10 cellular contexts compared by ENCODE assay signal in the genomic region with DNA sequence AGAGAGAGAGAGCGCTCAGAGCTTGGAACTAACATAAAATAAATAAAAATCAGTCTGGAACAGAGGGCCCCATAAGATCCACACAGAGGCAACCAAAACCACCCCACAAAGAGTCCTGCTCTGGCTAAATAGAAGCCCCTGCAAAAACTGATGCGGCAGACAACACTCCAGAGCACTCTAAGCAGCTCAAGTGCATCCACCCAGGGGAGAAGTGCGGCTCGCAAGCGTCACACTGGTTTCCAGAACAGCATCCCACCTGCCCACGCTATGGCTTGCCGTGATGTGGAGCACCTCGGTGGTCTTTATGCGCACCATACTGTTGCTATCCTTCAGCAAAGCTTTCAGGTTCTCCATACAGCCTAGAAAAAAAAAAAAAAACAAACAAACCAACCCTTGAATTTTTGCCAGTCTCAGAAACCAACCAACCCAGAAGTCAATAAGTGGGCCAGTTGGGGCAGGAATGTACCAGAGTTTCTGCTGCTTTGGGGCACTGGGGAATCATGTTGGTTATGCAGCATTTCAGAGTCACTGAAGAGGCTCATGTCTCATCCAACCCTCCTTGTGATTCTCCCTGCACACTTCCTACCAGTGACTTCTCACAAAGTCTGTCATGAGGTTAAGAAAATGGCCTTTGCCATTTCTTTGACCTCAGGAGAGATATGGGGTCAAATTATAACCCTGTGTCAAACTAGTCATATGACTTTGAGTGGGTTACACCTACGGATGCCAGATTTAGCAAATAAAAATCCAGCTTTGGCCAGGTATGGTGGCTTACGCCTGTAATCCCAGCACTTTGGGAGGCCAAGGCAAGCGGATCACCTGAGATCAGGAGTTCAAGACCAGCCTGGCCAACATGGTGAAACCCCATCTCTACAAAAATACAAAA. TPM values are rescaled to one million over a fixed set of nuclear protein-coding genes. Genes with fewer than 3 reads are reported as not detected.
A peak's percentile ranks its signal among the peaks of the same experiment; 100 is the strongest.
DNase-seq lines count a peak whose midpoint lies in the region; ATAC-seq, FAIRE-seq and TF ChIP-seq lines count a peak whose summit lies in the region.
"Had no signal": no experiment of that assay in that cellular context is flagged by ENCODE, and none has a peak within 500 bp of the region (broad histone marks: within the 10 kb centered on the region; RNA-seq: fewer than 3 reads in every experiment).

No MANE protein-coding gene starts in this region.

- H3K27ac ChIP-seq in Peyer's patch (peak overlapping the region in 3 of 4 donors; percentile 28 to 76 (median 33)), thyroid gland (peak overlapping the region; percentile 92 to 100 (median 99))

- H3K36me3 Mint-ChIP-seq in activated naive CD4-positive, alpha-beta T cell treated with anti-CD3 and anti-CD28 coated beads, Interleukin-2, amount 10 ng/mL, durations not matched to agents 7 days and 5 days, result no peaks in the 10 kb centered on the region

- CTCF ChIA-PET in activated naive CD4-positive, alpha-beta T cell treated with anti-CD3 and anti-CD28 coated beads, Interleukin-2, amount 10 ng/mL, durations not matched to agents 7 days and 5 days (lab: Charles Lee), result interaction anchor here (0.6 to 1.6 kb wide), 7 partner anchors 11 to 185 kb away, joined by 3 to 7 read pairs (median 3); no protein-coding TSS in a partner anchor

- H3K4me3 ChIP-seq in Peyer's patch (no peak overlapping the region), thyroid gland (replicated peaks in 1 of 3) (no peak overlapping the region)

- H3K27me3 Mint-ChIP-seq in activated naive CD4-positive, alpha-beta T cell treated with anti-CD3 and anti-CD28 coated beads, Interleukin-2, amount 10 ng/mL, durations not matched to agents 7 days and 5 days, result peaks cover 2% of the 10 kb centered on the region

- H3K27ac Mint-ChIP-seq in activated naive CD4-positive, alpha-beta T cell treated with anti-CD3 and anti-CD28 coated beads, Interleukin-2, amount 10 ng/mL, durations not matched to agents 7 days and 5 days, result peak overlapping the region; percentile 95

- TF ChIP-seq CTCF in Peyer's patch (IDR thresholded peaks at IDR 0.05), result no peak
- no peak for TF ChIP-seq CTCF in thyroid gland (IDR thresholded peaks at IDR 0.05)
- TF ChIP-seq CTCF in GM20000 (IDR thresholded peaks at IDR 0.05; ENCODE audit: extremely low read depth, missing control alignments), result no peak

- intact Hi-C loops in thyroid gland (cut with DNase I), result no loop called here

- no peak overlapping the region for H3K4me3 Mint-ChIP-seq in activated naive CD4-positive, alpha-beta T cell treated with anti-CD3 and anti-CD28 coated beads, Interleukin-2, amount 10 ng/mL, durations not matched to agents 7 days and 5 days

- FAIRE-seq in GM12891 (lab: Jason Lieb, UNC), result no peak

- no peak for TF ChIP-seq POLR2A in Peyer's patch (IDR thresholded peaks at IDR 0.05)
- TF ChIP-seq POLR2A in thyroid gland (IDR thresholded peaks at IDR 0.05), result no peak
- no peak for TF ChIP-seq POLR2A in GM12891 (IDR thresholded peaks at IDR 0.05; ENCODE audit: low read depth, low read length)

- peaks cover 62% of the 10 kb centered on the region for H3K4me1 Mint-ChIP-seq in activated naive CD4-positive, alpha-beta T cell treated with anti-CD3 and anti-CD28 coated beads, Interleukin-2, amount 10 ng/mL, durations not matched to agents 7 days and 5 days

- H3K4me1 ChIP-seq in Peyer's patch (peaks cover 3 to 32% (median 27%) of the 10 kb centered on the region in 4 donors), thyroid gland (peaks cover 41 to 60% of the 10 kb centered on the region in 2 donors)

- no peak for DNase-seq in activated naive CD4-positive, alpha-beta T cell treated with anti-CD3 and anti-CD28 coated beads, Interleukin-2, amount 10 ng/mL, durations not matched to agents 7 days and 5 days
- no peak for DNase-seq in activated naive CD4-positive, alpha-beta T cell treated with Interleukin-2 at 50 U/mL for 16 hours
- DNase-seq in Peyer's patch (no peak), thyroid gland (peak; percentile 84 to 85), GM12891 (ENCODE audit: insufficient read length, low spot score) (no peak), GM20000 (ENCODE audit: low spot score) (no peak)
- DNase-seq: kidney glomerular epithelial cell, NCI-H146 had no signal

- no peaks in the 10 kb centered on the region for H3K27me3 ChIP-seq in Peyer's patch
- no peaks in the 10 kb centered on the region for H3K27me3 ChIP-seq in thyroid gland

- ATAC-seq in esophagus mucosa (peak; percentile 39), GM21723 (IDR thresholded peaks at IDR 0.05; ENCODE audit: unreplicated experiment) (no peak)

- H3K9me3 Mint-ChIP-seq in activated naive CD4-positive, alpha-beta T cell treated with anti-CD3 and anti-CD28 coated beads, Interleukin-2, amount 10 ng/mL, durations not matched to agents 7 days and 5 days, result no peaks in the 10 kb centered on the region

- H3K36me3 ChIP-seq in Peyer's patch (no peaks in the 10 kb centered on the region), thyroid gland (no peaks in the 10 kb centered on the region)

- no peaks in the 10 kb centered on the region for H3K9me3 ChIP-seq in Peyer's patch
- H3K9me3 ChIP-seq in thyroid gland, result no peaks in the 10 kb centered on the region

- 36 to 55% methylated on average over 12 of the region's 12 CpGs for WGBS in thyroid gland, 2 donors

TF ChIP-seq in GM12891, 5 proteins besides CTCF, POLR2A, EP300 and RAD21:
- no peak for TF ChIP-seq TAF1 (IDR thresholded peaks at IDR 0.05; ENCODE audit: low read depth, low read length)
- TF ChIP-seq POU2F2 (IDR thresholded peaks at IDR 0.05; ENCODE audit: low read depth, low read length), result no peak
- TF ChIP-seq POLR2AphosphoS5 (IDR thresholded peaks at IDR 0.05; ENCODE audit: low read depth, low read length), result no peak
- no peak for TF ChIP-seq SPI1 (IDR thresholded peaks at IDR 0.05; ENCODE audit: low read depth, low read length)
- no peak for TF ChIP-seq PAX5 (IDR thresholded peaks at IDR 0.05; ENCODE audit: insufficient read depth, low read length, severe bottlenecking)

RNA-seq across cellular contexts. Expression of a gene that starts 3.0 kb away (rescaled TPM):
- total RNA-seq in Peyer's patch, result not detected
- not detected for total RNA-seq in esophagus mucosa
- 1 to 10 TPM in 2 of 4 donors, not detected in 2; 1.1 to 3.0 TPM for total RNA-seq in thyroid gland
- 0.72 TPM for polyA plus RNA-seq in GM12891 (2012; ENCODE audit: low read depth, missing spikeins)

RNA-seq across cellular contexts. Expression of a gene that starts 6.5 kb away (rescaled TPM):
- 1 to 10 TPM in 3 of 4 donors, not detected in 1; 1.0 to 2.5 (median 1.7) TPM for total RNA-seq in Peyer's patch
- total RNA-seq in esophagus mucosa, result 4.1 TPM
- 10 to 100 TPM; 10.9 to 33.4 (median 27.8) TPM for total RNA-seq in thyroid gland
- polyA plus RNA-seq in GM12891 (2012; ENCODE audit: low read depth, missing spikeins), result 0.15 TPM

RNA-seq across cellular contexts. Expression of a gene that starts 41.5 kb away (rescaled TPM):
- total RNA-seq in Peyer's patch (10 to 100 TPM; 55.8 to 86.9 (median 66.1) TPM), esophagus mucosa (39.7 TPM), thyroid gland (100 to 1,000 TPM in 1 of 4 donors, 10 to 100 TPM in 3; 80.1 to 127 (median 87.7) TPM)
- 12.5 TPM for polyA plus RNA-seq in GM12891 (2012; ENCODE audit: low read depth, missing spikeins)

Comparison
In these comparisons a context has a peak if more than half of its experiments do, and no peak if none do; other contexts are left out.
1. DNase-seq: peak in thyroid gland (2 of 2); none in activated naive CD4-positive, alpha-beta T cell treated with anti-CD3 and anti-CD28 coated beads, Interleukin-2, amount 10 ng/mL, durations not matched to agents 7 days and 5 days (single experiment), activated naive CD4-positive, alpha-beta T cell treated with Interleukin-2 at 50 U/mL for 16 hours (single experiment), Peyer's patch (0 of 3), GM12891 (single experiment) and GM20000 (single experiment).